Comparison of ENCODE assay signal across 12 cellular contexts in the genomic region with DNA sequence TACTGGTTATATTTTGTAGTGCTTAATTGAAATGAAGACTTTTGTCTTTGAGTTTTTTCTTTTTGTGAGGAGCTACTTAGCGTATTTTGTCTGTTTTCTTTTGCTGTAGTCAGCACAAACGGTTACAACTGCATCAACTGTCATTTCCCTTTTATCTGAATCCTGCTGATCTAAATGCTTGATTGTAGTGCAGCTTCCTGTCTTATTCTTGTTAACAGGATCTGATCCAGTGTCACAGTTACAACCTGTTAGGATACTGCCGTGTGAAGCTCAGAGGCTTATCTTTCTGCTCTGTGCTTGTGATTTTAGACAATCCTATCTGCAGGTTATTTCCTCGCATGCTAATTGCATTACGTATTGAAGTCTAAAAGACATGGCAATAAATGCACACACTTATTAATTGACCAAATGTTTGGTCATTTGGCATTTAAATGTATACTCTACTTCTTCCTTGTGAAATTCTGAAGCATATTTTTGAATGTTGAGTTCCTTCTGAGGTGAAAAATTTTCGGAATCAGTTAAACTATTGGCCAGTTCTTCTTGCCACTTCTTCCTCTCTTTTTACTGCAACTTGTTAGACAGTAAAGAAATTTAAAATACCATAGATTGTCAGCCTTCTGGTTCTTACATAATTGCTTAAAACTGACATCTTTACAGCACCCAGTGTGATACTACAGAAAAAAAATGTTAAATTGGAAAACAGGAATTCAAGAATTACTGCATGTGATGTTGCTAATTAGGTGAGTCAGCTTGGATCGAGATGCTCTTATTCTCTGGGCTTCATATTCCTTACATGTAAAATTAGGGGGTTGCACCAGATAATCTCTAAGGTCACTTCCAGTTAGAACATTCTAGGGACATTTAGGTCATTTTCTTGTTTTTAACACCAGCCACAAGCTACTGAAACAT.
DNase-seq lines count a peak whose midpoint lies in the region; ATAC-seq and TF ChIP-seq lines count a peak whose summit lies in the region.
"Had no signal": no experiment of that assay in that cellular context is flagged by ENCODE, and none has a peak within 500 bp of the region (broad histone marks: within the 10 kb centered on the region; RNA-seq: fewer than 3 reads in every experiment).

No MANE protein-coding gene starts in this region.

- no peak overlapping the region for H3K4me3 Mint-ChIP-seq in activated CD8-positive, alpha-beta T cell treated with anti-CD3 and anti-CD28 coated beads for 36 hours
- H3K4me3 Mint-ChIP-seq in activated CD8-positive, alpha-beta T cell treated with anti-CD3 and anti-CD28 coated beads, Interleukin-2, amount 10 ng/mL, durations not matched to agents 7 days and 5 days = no peak overlapping the region
- H3K4me3 Mint-ChIP-seq in activated B cell treated with CpG ODN at 0.5 μM for 24 hours = no peak overlapping the region

- peaks cover 70% of the 10 kb centered on the region for H3K4me1 Mint-ChIP-seq in activated CD8-positive, alpha-beta T cell treated with anti-CD3 and anti-CD28 coated beads for 36 hours (ENCODE audit: low read depth)
- H3K4me1 Mint-ChIP-seq in activated CD8-positive, alpha-beta T cell treated with anti-CD3 and anti-CD28 coated beads, Interleukin-2, amount 10 ng/mL, durations not matched to agents 7 days and 5 days (ENCODE audit: low read depth) = peaks cover 50% of the 10 kb centered on the region
- H3K4me1 Mint-ChIP-seq in activated B cell treated with CpG ODN at 0.5 μM for 24 hours = peaks cover 67% of the 10 kb centered on the region

- H3K9me3 Mint-ChIP-seq in activated CD8-positive, alpha-beta T cell treated with anti-CD3 and anti-CD28 coated beads for 36 hours = peaks cover 13% of the 10 kb centered on the region
- H3K9me3 Mint-ChIP-seq in activated CD8-positive, alpha-beta T cell treated with anti-CD3 and anti-CD28 coated beads, Interleukin-2, amount 10 ng/mL, durations not matched to agents 7 days and 5 days (ENCODE audit: insufficient read depth) = peaks cover 4% of the 10 kb centered on the region
- H3K9me3 Mint-ChIP-seq in activated B cell treated with CpG ODN at 0.5 μM for 24 hours = peaks cover 7% of the 10 kb centered on the region

- no peak for DNase-seq in activated CD8-positive, alpha-beta T cell treated with anti-CD3 and anti-CD28 coated beads for 36 hours
- DNase-seq in activated CD8-positive, alpha-beta T cell treated with anti-CD3 and anti-CD28 coated beads, Interleukin-2, amount 10 ng/mL, durations not matched to agents 7 days and 5 days = no peak
- no peak for DNase-seq in activated B cell treated with CpG ODN at 0.5 μM for 24 hours
- DNase-seq in inferior parietal cortex (ENCODE audit: extremely low spot score) = peak; percentile 55
- DNase-seq in superior temporal gyrus (ENCODE audit: extremely low spot score) = peak; percentile 64
- DNase-seq in NOMO-1 treated with dmso at 0.1 percent for 144 hours (lab: John Stamatoyannopoulos, UW; ENCODE audit: unreplicated experiment) = no peak
- no peak for DNase-seq in SIG-M5 (lab: John Stamatoyannopoulos, UW)
- DNase-seq: activated effector memory CD4-positive, alpha-beta T cell treated with Interleukin-2 at 50 U/mL for 16 hours; midbrain; stimulated activated CD4-positive, alpha-beta T cell treated with anti-CD3 and anti-CD28 coated beads, Interleukin-2, amount 100 ng/mL, for 24 hours; SW 1271 had no signal

- CTCF ChIA-PET in activated CD8-positive, alpha-beta T cell treated with anti-CD3 and anti-CD28 coated beads for 36 hours (lab: Charles Lee) = interaction anchor here (0.9 kb wide), 1 partner anchor 19 kb away, joined by 3 read pairs; no protein-coding TSS in a partner anchor
- CTCF ChIA-PET in activated CD8-positive, alpha-beta T cell treated with anti-CD3 and anti-CD28 coated beads, Interleukin-2, amount 10 ng/mL, durations not matched to agents 7 days and 5 days (lab: Charles Lee) = interaction anchor here (1.7 kb wide), 1 partner anchor 12 kb away, joined by 4 read pairs; no protein-coding TSS in a partner anchor
- CTCF ChIA-PET in activated B cell treated with CpG ODN at 0.5 μM for 24 hours (lab: Charles Lee) = no interaction called here

- intact Hi-C loops in activated CD8-positive, alpha-beta T cell treated with anti-CD3 and anti-CD28 coated beads for 36 hours (cut with micrococcal nuclease) = no loop called here
- intact Hi-C loops in activated B cell treated with CpG ODN at 0.5 μM for 24 hours (cut with micrococcal nuclease) = no loop called here

- no peak for ATAC-seq in activated CD8-positive, alpha-beta T cell treated with anti-CD3 and anti-CD28 coated beads for 36 hours
- ATAC-seq in activated CD8-positive, alpha-beta T cell treated with anti-CD3 and anti-CD28 coated beads, Interleukin-2, amount 10 ng/mL, durations not matched to agents 7 days and 5 days = no peak
- no peak for ATAC-seq in activated B cell treated with CpG ODN at 0.5 μM for 24 hours (ENCODE audit: low read depth)
- no peak for ATAC-seq in GM19395 (IDR thresholded peaks at IDR 0.05; ENCODE audit: unreplicated experiment)

- no peaks in the 10 kb centered on the region for H3K27me3 Mint-ChIP-seq in activated CD8-positive, alpha-beta T cell treated with anti-CD3 and anti-CD28 coated beads for 36 hours
- no peaks in the 10 kb centered on the region for H3K27me3 Mint-ChIP-seq in activated CD8-positive, alpha-beta T cell treated with anti-CD3 and anti-CD28 coated beads, Interleukin-2, amount 10 ng/mL, durations not matched to agents 7 days and 5 days (ENCODE audit: low read depth)
- no peaks in the 10 kb centered on the region for H3K27me3 Mint-ChIP-seq in activated B cell treated with CpG ODN at 0.5 μM for 24 hours

- TF ChIP-seq CTCF in activated CD8-positive, alpha-beta T cell treated with anti-CD3 and anti-CD28 coated beads for 36 hours (IDR thresholded peaks at IDR 0.05) = no peak
- no peak for TF ChIP-seq CTCF in activated B cell treated with CpG ODN at 0.5 μM for 24 hours (IDR thresholded peaks at IDR 0.05)

- H3K27ac Mint-ChIP-seq in activated CD8-positive, alpha-beta T cell treated with anti-CD3 and anti-CD28 coated beads for 36 hours = peak overlapping the region; percentile 81
- no peak overlapping the region for H3K27ac Mint-ChIP-seq in activated CD8-positive, alpha-beta T cell treated with anti-CD3 and anti-CD28 coated beads, Interleukin-2, amount 10 ng/mL, durations not matched to agents 7 days and 5 days
- peak overlapping the region; percentile 12 for H3K27ac Mint-ChIP-seq in activated B cell treated with CpG ODN at 0.5 μM for 24 hours

- POLR2A ChIA-PET in activated CD8-positive, alpha-beta T cell treated with anti-CD3 and anti-CD28 coated beads for 36 hours (lab: Charles Lee) = interaction anchor here (0.6 kb wide), 1 partner anchor 36 kb away, joined by 3 read pairs; no protein-coding TSS in a partner anchor
- POLR2A ChIA-PET in activated CD8-positive, alpha-beta T cell treated with anti-CD3 and anti-CD28 coated beads, Interleukin-2, amount 10 ng/mL, durations not matched to agents 7 days and 5 days (lab: Charles Lee) = no interaction called here
- POLR2A ChIA-PET in activated B cell treated with CpG ODN at 0.5 μM for 24 hours (lab: Charles Lee) = interaction anchor here (0.8 kb wide), 1 partner anchor 38 kb away, joined by 3 read pairs; no protein-coding TSS in a partner anchor

- peaks cover 72% of the 10 kb centered on the region for H3K36me3 Mint-ChIP-seq in activated CD8-positive, alpha-beta T cell treated with anti-CD3 and anti-CD28 coated beads for 36 hours (ENCODE audit: low read depth)
- H3K36me3 Mint-ChIP-seq in activated CD8-positive, alpha-beta T cell treated with anti-CD3 and anti-CD28 coated beads, Interleukin-2, amount 10 ng/mL, durations not matched to agents 7 days and 5 days (ENCODE audit: low read depth) = peaks cover 68% of the 10 kb centered on the region
- peaks cover 82% of the 10 kb centered on the region for H3K36me3 Mint-ChIP-seq in activated B cell treated with CpG ODN at 0.5 μM for 24 hours (ENCODE audit: low read depth)

Comparison
In these comparisons a context has a peak if more than half of its experiments do, and no peak if none do; other contexts are left out.
1. DNase-seq: peak in inferior parietal cortex (single experiment) and superior temporal gyrus (single experiment); none in activated CD8-positive, alpha-beta T cell treated with anti-CD3 and anti-CD28 coated beads for 36 hours (single experiment), activated CD8-positive, alpha-beta T cell treated with anti-CD3 and anti-CD28 coated beads, Interleukin-2, amount 10 ng/mL, durations not matched to agents 7 days and 5 days (single experiment), activated B cell treated with CpG ODN at 0.5 μM for 24 hours (single experiment), NOMO-1 treated with dmso at 0.1 percent for 144 hours (single experiment) and SIG-M5 (single experiment).